ENCODE assay signal across 1 cellular context in the genomic region with DNA sequence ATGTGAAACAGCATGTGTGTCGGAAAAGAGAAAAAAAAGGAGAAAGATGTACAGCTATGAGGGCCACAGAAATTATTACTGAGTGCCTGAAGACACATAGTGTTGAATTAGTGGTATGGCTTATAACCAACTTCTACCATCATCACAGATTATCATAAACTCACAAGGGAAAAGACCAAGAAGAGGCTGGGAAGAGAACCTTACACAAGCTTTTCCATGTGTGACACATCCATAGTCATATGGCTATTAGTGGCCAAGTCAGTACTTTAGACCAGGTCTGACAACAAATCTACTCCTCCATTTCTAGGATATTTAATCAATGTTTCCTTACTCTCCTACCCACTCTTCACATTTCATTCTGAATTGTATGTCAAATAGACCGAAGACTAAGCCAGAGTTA.
TF ChIP-seq lines count a peak whose summit lies in the region.

No MANE protein-coding gene starts in this region.

TF ChIP-seq in IMR-90, 13 proteins besides CTCF, POLR2A, EP300 and RAD21 (continued from another document):
- TF ChIP-seq RCOR1 (IDR thresholded peaks at IDR 0.05; ENCODE audit: insufficient replicate concordance, low read length): no peak
- TF ChIP-seq MAFK (IDR thresholded peaks at IDR 0.05; ENCODE audit: low read depth, low read length): no peak
